Comparison of ENCODE assay signal across 17 cellular contexts in the genomic region with DNA sequence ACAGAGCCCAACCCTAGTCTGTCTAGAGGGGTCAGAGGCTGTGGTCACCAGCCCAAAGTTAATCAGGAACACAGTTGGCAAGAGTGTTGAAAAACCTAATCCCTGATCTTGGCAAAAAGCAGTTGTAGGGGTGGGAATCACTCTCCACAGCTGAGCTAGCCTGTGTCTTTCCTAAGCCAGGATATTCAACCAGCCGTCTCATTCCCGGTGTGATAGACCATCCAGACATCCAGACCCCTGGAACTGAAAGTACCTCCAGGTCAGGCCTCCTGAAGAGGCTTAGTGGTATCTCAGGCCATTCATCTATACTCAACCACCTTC. TPM values are rescaled to one million over a fixed set of nuclear protein-coding genes. Genes with fewer than 3 reads are reported as not detected.
DNase-seq lines count a peak whose midpoint lies in the region; ATAC-seq and TF ChIP-seq lines count a peak whose summit lies in the region.
"Had no signal": no experiment of that assay in that cellular context is flagged by ENCODE, and none has a peak within 500 bp of the region (broad histone marks: within the 10 kb centered on the region; RNA-seq: fewer than 3 reads in every experiment).

No MANE protein-coding gene starts in this region.

- H3K27me3 ChIP-seq in SK-N-SH (ENCODE audit: insufficient read depth) (no peaks in the 10 kb centered on the region), iPS-15b (ENCODE audit: control insufficient read depth, insufficient read depth, low read length) (peaks cover 89% of the 10 kb centered on the region), heart right ventricle (peaks cover 25 to 99% (median 86%) of the 10 kb centered on the region in 7 donors)

- H3K36me3 ChIP-seq in SK-N-SH (replicated peaks in 1 of 2; ENCODE audit: control insufficient read depth in 1 of 2, insufficient read depth in 2 of 2, low read length in 1 of 2) (peaks cover 17 to 53% of the 10 kb centered on the region in 2 experiments), SK-N-MC (ENCODE audit: insufficient read depth, low read length) (peaks cover 57% of the 10 kb centered on the region), iPS-15b (ENCODE audit: control insufficient read depth, insufficient read depth, low read length) (no peaks in the 10 kb centered on the region), heart right ventricle (no peaks in the 10 kb centered on the region)
- H3K36me3 ChIP-seq: BLaER1 had no signal

- no peaks in the 10 kb centered on the region for H3F3A ChIP-seq in SK-N-SH (replicated peaks; ENCODE audit: insufficient read depth)

- no peak overlapping the region for H3K4me2 ChIP-seq in SK-N-SH
- H3K4me2 ChIP-seq: BLaER1 had no signal

- POLR2A ChIA-PET in SK-N-SH (lab: Yijun Ruan, JAX) = no interaction called here

- 87% methylated on average over 2 of the region's 2 CpGs for WGBS in SK-N-SH (ENCODE audit: low lambda C conversion rate)
- WGBS in heart right ventricle, 2 donors = 84 to 86% methylated on average over 2 of the region's 2 CpGs

- H3K9ac ChIP-seq in SK-N-SH = no peak overlapping the region
- H3K9ac ChIP-seq in SK-N-MC (ENCODE audit: insufficient read length) = no peak overlapping the region
- no peak overlapping the region for H3K9ac ChIP-seq in iPS-15b (ENCODE audit: low read depth, low read length)
- H3K9ac ChIP-seq: BLaER1 had no signal

- no peaks in the 10 kb centered on the region for H3K9me2 ChIP-seq in SK-N-SH

- no peaks in the 10 kb centered on the region for H4K20me1 ChIP-seq in SK-N-SH (ENCODE audit: insufficient read depth)

- no peak for TF ChIP-seq CTCF in SK-N-SH (IDR thresholded peaks at IDR 0.05)
- no peak for TF ChIP-seq CTCF in heart right ventricle (IDR thresholded peaks at IDR 0.05)

- H3K4me1 ChIP-seq in SK-N-SH (ENCODE audit: control insufficient read depth in 1 of 2, insufficient read depth in 2 of 2, low read depth in 1 of 2, low read length in 1 of 2) (peaks cover 0 to 10% of the 10 kb centered on the region in 2 experiments; a peak in 2 of 4 replicates), iPS-15b (ENCODE audit: control insufficient read depth, insufficient read depth, low read length) (peaks cover 16% of the 10 kb centered on the region), heart right ventricle (peaks cover 4 to 40% (median 21%) of the 10 kb centered on the region in 9 donors)
- H3K4me1 ChIP-seq: Caco-2 had no signal

- DNase-seq in SK-N-SH (peak; percentile 8), SK-N-MC (ENCODE audit: low read depth, low spot score) (no peak), heart right ventricle (no peak), T-helper 2 cell (no peak), substantia nigra (lab: John Stamatoyannopoulos, UW) (no peak)
- DNase-seq: AML-193; Caco-2; CD8-positive, alpha-beta memory T cell; DMS53; GF-D8 had no signal

- H3K27ac ChIP-seq in SK-N-SH (ENCODE audit: low read depth in 2 of 2, low read length in 1 of 2) (no peak overlapping the region), SK-N-MC (0 out of 2 replicates have a peak overlapping the region, but pooled peaks have one; percentile 26), heart right ventricle (no peak overlapping the region), substantia nigra (ENCODE audit: low read depth, low read length, poor library complexity, severe bottlenecking) (no peak overlapping the region)
- H3K27ac ChIP-seq: 22Rv1, BLaER1, HL-60 had no signal

- ATAC-seq in SK-N-SH treated with all-trans-retinoic acid at 6 μM for 48 hours (no peak), heart right ventricle (no peak), HG02571 (IDR thresholded peaks at IDR 0.05; ENCODE audit: unreplicated experiment) (no peak)

- no peak overlapping the region for H2AFZ ChIP-seq in SK-N-SH (ENCODE audit: low read depth)

- H3K9me3 ChIP-seq in SK-N-SH (no peaks in the 10 kb centered on the region), SK-N-MC (ENCODE audit: low read depth, low read length) (no peaks in the 10 kb centered on the region), iPS-15b (ENCODE audit: control insufficient read depth, insufficient read depth, low read length) (no peaks in the 10 kb centered on the region), heart right ventricle (no peaks in the 10 kb centered on the region)
- H3K9me3 ChIP-seq: Caco-2 had no signal

- peaks cover 28% of the 10 kb centered on the region for H3K79me2 ChIP-seq in SK-N-SH (ENCODE audit: insufficient read depth)

- TF ChIP-seq EP300 in SK-N-SH (IDR thresholded peaks at IDR 0.05; ENCODE audit: borderline replicate concordance in 1 of 2, low read depth in 1 of 2, low read length in 1 of 2) = no peak

- TF ChIP-seq RAD21 in SK-N-SH (IDR thresholded peaks at IDR 0.05; ENCODE audit: low read length) = no peak

- H3K4me3 ChIP-seq in SK-N-SH (ENCODE audit: low read depth in 2 of 2, low read length in 1 of 2) (no peak overlapping the region), SK-N-MC (no peak overlapping the region), iPS-15b (ENCODE audit: low read depth, low read length) (peak overlapping the region; percentile 70), heart right ventricle (no peak overlapping the region)
- H3K4me3 ChIP-seq: BLaER1 had no signal

- CTCF ChIA-PET in SK-N-SH (lab: Yijun Ruan, JAX) = interaction anchor here (0.6 to 3.0 kb wide), 6 partner anchors 9 to 764 kb away, joined by 3 to 11 read pairs (median 4); no protein-coding TSS in a partner anchor

- intact Hi-C loops in heart right ventricle (cut with DNase I) = loop anchor here in 7 of 10 donors (5.0 to 10.0 kb wide), 5 partner anchors 305 to 543 kb away; no protein-coding TSS in a partner anchor

TF ChIP-seq in SK-N-SH, 30 proteins besides CTCF, POLR2A, EP300 and RAD21 (continues in another document):
- no peak for TF ChIP-seq PBX3 (IDR thresholded peaks at IDR 0.05)

TF ChIP-seq in SK-N-SH treated with all-trans-retinoic acid at 6 μM for 48 hours, 23 proteins besides CTCF, POLR2A, EP300 and RAD21 (continues in another document):
- TF ChIP-seq ZFP3 (CRISPR knock-in tag; IDR thresholded peaks at IDR 0.05) = no peak
- TF ChIP-seq, protein P1, sequence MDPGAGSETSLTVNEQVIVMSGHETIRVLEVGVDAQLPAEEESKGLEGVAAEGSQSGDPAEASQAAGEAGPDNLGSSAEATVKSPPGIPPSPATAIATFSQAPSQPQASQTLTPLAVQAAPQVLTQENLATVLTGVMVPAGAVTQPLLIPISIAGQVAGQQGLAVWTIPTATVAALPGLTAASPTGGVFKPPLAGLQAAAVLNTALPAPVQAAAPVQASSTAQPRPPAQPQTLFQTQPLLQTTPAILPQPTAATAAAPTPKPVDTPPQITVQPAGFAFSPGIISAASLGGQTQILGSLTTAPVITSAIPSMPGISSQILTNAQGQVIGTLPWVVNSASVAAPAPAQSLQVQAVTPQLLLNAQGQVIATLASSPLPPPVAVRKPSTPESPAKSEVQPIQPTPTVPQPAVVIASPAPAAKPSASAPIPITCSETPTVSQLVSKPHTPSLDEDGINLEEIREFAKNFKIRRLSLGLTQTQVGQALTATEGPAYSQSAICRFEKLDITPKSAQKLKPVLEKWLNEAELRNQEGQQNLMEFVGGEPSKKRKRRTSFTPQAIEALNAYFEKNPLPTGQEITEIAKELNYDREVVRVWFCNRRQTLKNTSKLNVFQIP (CRISPR knock-in tag; IDR thresholded peaks at IDR 0.05; ENCODE audit: borderline replicate concordance, low read depth) = no peak
- TF ChIP-seq ZNF565 (CRISPR knock-in tag; conservative IDR thresholded peaks at IDR 0.05; ENCODE audit: low read depth) = no peak
- TF ChIP-seq ISL1 (CRISPR knock-in tag; IDR thresholded peaks at IDR 0.05) = no peak
- no peak for TF ChIP-seq TOX (CRISPR knock-in tag; IDR thresholded peaks at IDR 0.05; ENCODE audit: borderline replicate concordance)
- TF ChIP-seq OSR1 (CRISPR knock-in tag; IDR thresholded peaks at IDR 0.05) = no peak
- no peak for TF ChIP-seq CSRNP3 (CRISPR knock-in tag; IDR thresholded peaks at IDR 0.05)
- TF ChIP-seq CREB5 (CRISPR knock-in tag; IDR thresholded peaks at IDR 0.05; ENCODE audit: low read depth) = no peak
- no peak for TF ChIP-seq GLIS3 (CRISPR knock-in tag; IDR thresholded peaks at IDR 0.05)
- no peak for TF ChIP-seq ARNTL (CRISPR knock-in tag; IDR thresholded peaks at IDR 0.05; ENCODE audit: borderline replicate concordance, low read depth)
- TF ChIP-seq RARB (CRISPR knock-in tag; IDR thresholded peaks at IDR 0.05) = no peak
- no peak for TF ChIP-seq BACH2 (CRISPR knock-in tag; IDR thresholded peaks at IDR 0.05; ENCODE audit: borderline replicate concordance)
- TF ChIP-seq ESRRG (CRISPR knock-in tag; IDR thresholded peaks at IDR 0.05) = no peak
- no peak for TF ChIP-seq ZNF70 (CRISPR knock-in tag; IDR thresholded peaks at IDR 0.05)

RNA-seq across cellular contexts. Expression of gene LHX9, which starts 4.9 kb away (rescaled TPM):
- polyA plus RNA-seq in SK-N-SH (2012; rRNA removed) (7.3 and 8.1 TPM in 2 replicates), heart right ventricle (under 1 TPM; 0.07 TPM)
- 4.1 and 5.6 TPM in 2 replicates for polyA plus RNA-seq in SK-N-SH (2012; cell fraction: cytosol; rRNA removed)
- 8.9 and 12.9 TPM in 2 replicates for polyA plus RNA-seq in SK-N-SH (2012; cell fraction: nucleus; rRNA removed)
- under 1 TPM in 9 of 10 donors, not detected in 1; 0.09 to 0.38 (median 0.23) TPM for total RNA-seq in heart right ventricle
- total RNA-seq: A673 had no signal
- polyA plus RNA-seq: CD8-positive, alpha-beta memory T cell had no signal

RNA-seq across cellular contexts. Expression of gene C1orf53, which starts 19.6 kb away (rescaled TPM):
- polyA plus RNA-seq in SK-N-SH (2012; rRNA removed) = 22.9 and 24.9 TPM in 2 replicates
- polyA plus RNA-seq in SK-N-SH (2012; cell fraction: cytosol; rRNA removed) = 29.8 and 34.4 TPM in 2 replicates
- 7.0 and 12.2 TPM in 2 replicates for polyA plus RNA-seq in SK-N-SH (2012; cell fraction: nucleus; rRNA removed)
- total RNA-seq in heart right ventricle = 10 to 100 TPM in 1 of 10 donors, 1 to 10 TPM in 9; 2.9 to 10.7 (median 5.9) TPM
- 1 to 10 TPM; 3.6 to 7.8 TPM for polyA plus RNA-seq in heart right ventricle
- polyA plus RNA-seq: CD8-positive, alpha-beta memory T cell had no signal
